In genomic region chr2:15116830-15117229, GRCh38 we compare ENCODE assay signal across 21 cellular contexts.
"Had no signal": no experiment of that assay in that cellular context is flagged by ENCODE, and none has a peak within 500 bp of the region (broad histone marks: within the 10 kb centered on the region; RNA-seq: fewer than 3 reads in every experiment).

No MANE protein-coding gene starts in this region.

- H3K9me3 ChIP-seq: testis had no signal

- DNase-seq: cortex of kidney; dorsolateral prefrontal cortex; effector CD8-positive, alpha-beta T cell; foreskin melanocyte; head of caudate nucleus; left colon; left ventricle myocardium superior; mesendoderm; mucosa of descending colon; naive thymus-derived CD8-positive, alpha-beta T cell; posterior cingulate gyrus; spleen; stimulated activated CD4-positive, alpha-beta T cell treated with anti-CD3 and anti-CD28 coated beads, Interleukin-15, amount 100 ng/mL, for 24 hours; stimulated activated CD4-positive, alpha-beta T cell treated with anti-CD3 and anti-CD28 coated beads, Interleukin-1b, Interleukin-23, amount 100 ng/mL, for 48 hours; stimulated activated CD4-positive, alpha-beta T cell treated with anti-CD3 and anti-CD28 coated beads, Interleukin-4, amount 100 ng/mL, for 4 hours; stimulated activated naive B cell treated with anti-CD40 and anti-IgM and Interleukin-4, amounts not matched to agents 10 μg/mL and 1 μg/mL and 100 μg/mL, for 72 hours; stimulated activated naive CD8-positive, alpha-beta T cell treated with anti-CD3 and anti-CD28 coated beads, Interleukin-15, amount 100 ng/mL, for 72 hours; testis; trophoblast cell had no signal

- H3K4me3 ChIP-seq: dorsolateral prefrontal cortex, hepatocyte, mucosa of descending colon, spleen, testis had no signal

- H3K27ac ChIP-seq: dorsolateral prefrontal cortex, hepatocyte, spleen, testis had no signal

- H3K27me3 ChIP-seq: dorsolateral prefrontal cortex, hepatocyte, spleen, testis had no signal

- H3K36me3 ChIP-seq: spleen had no signal

- H3K4me1 ChIP-seq: spleen had no signal

- ATAC-seq: left colon; left ventricle myocardium superior; mucosa of descending colon; naive thymus-derived CD8-positive, alpha-beta T cell; sciatic nerve; stimulated activated naive B cell treated with anti-CD40 and anti-IgM and Interleukin-4, amounts not matched to agents 10 μg/mL and 1 μg/mL and 100 μg/mL, for 72 hours; stimulated activated naive CD8-positive, alpha-beta T cell treated with anti-CD3 and anti-CD28 coated beads, Interleukin-15, amount 100 ng/mL, for 72 hours had no signal
